In genomic region chr10:72625608-72626443, GRCh38 we compare ENCODE assay signal across 8 cellular contexts. TPM values are rescaled to one million over a fixed set of nuclear protein-coding genes. Genes with fewer than 3 reads are reported as not detected.
DNase-seq lines count a peak whose midpoint lies in the region; ATAC-seq, FAIRE-seq and TF ChIP-seq lines count a peak whose summit lies in the region.

MICU1 (minus strand) TSS chr10:72626079; CDS start chr10:72566793, 59,286 bp downstream.

- CTCF ChIA-PET in H1 (lab: Charles Lee; ENCODE audit: partially characterized antibody), result no interaction called here

- no peak for TF ChIP-seq EP300 in H1 (IDR thresholded peaks at IDR 0.05; ENCODE audit: borderline replicate concordance in 1 of 2, low read depth in 2 of 2, low read length in 2 of 2)

- no peak within 1 kb of the TSS for H3K14ac ChIP-seq in H1 (ENCODE audit: insufficient read length)
- peak within 1 kb of the TSS in 1 of 2 experiments; percentile 87 for H3K14ac ChIP-seq in mesenchymal stem cell (ENCODE audit: low read length in 2 of 2)

- H4K20me1 ChIP-seq in H1 (replicated peaks in 1 of 2; ENCODE audit: control insufficient read depth in 1 of 2, insufficient read depth in 2 of 2, low read length in 2 of 2), result peaks cover 0 to 1% of the 10 kb centered on the region in 2 experiments

- H3K79me2 ChIP-seq in H1 (ENCODE audit: control insufficient read depth in 1 of 2, insufficient read depth in 2 of 2, low read length in 2 of 2), result peaks cover 0 to 25% of the 10 kb centered on the region in 2 experiments; a peak in 3 of 4 replicates

- DNase-seq in COLO668 (lab: John Stamatoyannopoulos, UW; ENCODE audit: unreplicated experiment), result peak; percentile 91
- DNase-seq in HTR-8/SVneo (ENCODE audit: insufficient read length, low spot score), result peak; percentile 97
- DNase-seq in NOMO-1 treated with dmso at 0.1 percent for 144 hours (lab: John Stamatoyannopoulos, UW; ENCODE audit: unreplicated experiment), result peak; percentile 99
- peak; percentile 76 to 89 (median 80) for DNase-seq in activated CD8-positive, alpha-beta memory T cell treated with anti-CD3 and anti-CD28 coated beads for 48 hours (ENCODE audit: low read depth in 2 of 3, low spot score in 2 of 3)
- DNase-seq in H1 (ENCODE audit: low read depth in 1 of 2, low spot score in 2 of 2), result peak; percentile 90 to 93
- peak; percentile 96 for DNase-seq in mesenchymal stem cell
- DNase-seq in stimulated activated CD8-positive, alpha-beta memory T cell treated with anti-CD3 and anti-CD28 coated beads, Interleukin-12 subunit alpha, Interleukin-12 subunit beta, amount 100 ng/mL, for 4 hours (ENCODE audit: low read depth), result peak; percentile 88

- ATAC-seq in GM21360 (IDR thresholded peaks at IDR 0.05; ENCODE audit: unreplicated experiment), result peak; percentile 94

- H3K4ac ChIP-seq in H1 (replicated peaks; ENCODE audit: insufficient read length, low read depth, low read length) (no peak within 1 kb of the TSS), mesenchymal stem cell (ENCODE audit: low read depth in 1 of 2, low read length in 2 of 2) (peak within 1 kb of the TSS; percentile 35 to 54)

- H2BK20ac ChIP-seq in H1 (ENCODE audit: low read length), result no peak within 1 kb of the TSS

- H3K4me3 ChIP-seq in H1 (ENCODE audit: extremely low read depth in 1 of 4, insufficient read depth in 2 of 4, low read depth in 3 of 4, low read length in 4 of 4) (peak within 1 kb of the TSS; percentile 84 to 100 (median 94)), mesenchymal stem cell (ENCODE audit: insufficient read depth in 1 of 2, low read depth in 1 of 2, low read length in 2 of 2) (peak within 1 kb of the TSS; percentile 91 to 98)

- no peak within 1 kb of the TSS for H2BK12ac ChIP-seq in H1 (ENCODE audit: low read depth, low read length)
- peak within 1 kb of the TSS; percentile 15 to 42 for H2BK12ac ChIP-seq in mesenchymal stem cell (ENCODE audit: low read length in 2 of 2)

- H3K27me3 ChIP-seq in H1 (replicated peaks in 1 of 4; ENCODE audit: control insufficient read depth in 3 of 4, extremely low read depth in 1 of 4, insufficient read depth in 3 of 4, low read length in 3 of 4), result no peaks in the 10 kb centered on the region
- no peaks in the 10 kb centered on the region for H3K27me3 ChIP-seq in mesenchymal stem cell (ENCODE audit: control insufficient read depth in 1 of 2, insufficient read depth in 1 of 2, low read length in 2 of 2)

- TF ChIP-seq RAD21 in H1 (IDR thresholded peaks at IDR 0.05 in 1 of 2, conservative IDR thresholded peaks at IDR 0.05 in 1 of 2; ENCODE audit: low read depth in 2 of 2, low read length in 2 of 2), result no peak

- H2BK120ac ChIP-seq in H1 (replicated peaks; ENCODE audit: low read depth, low read length), result no peak within 1 kb of the TSS
- H2BK120ac ChIP-seq in mesenchymal stem cell (ENCODE audit: low read depth, low read length), result peak within 1 kb of the TSS; percentile 44

- H3K79me1 ChIP-seq in H1 (ENCODE audit: low read depth, low read length) (peaks cover 7% of the 10 kb centered on the region), mesenchymal stem cell (replicated peaks; ENCODE audit: low read length, poor library complexity, severe bottlenecking) (peaks cover 11% of the 10 kb centered on the region)

- H3K23ac ChIP-seq in H1 (ENCODE audit: insufficient read length), result no peak within 1 kb of the TSS
- H3K23ac ChIP-seq in mesenchymal stem cell (ENCODE audit: low read length in 2 of 2), result peak within 1 kb of the TSS in 1 of 2 experiments; percentile 89

- H3K4me2 ChIP-seq in H1 (ENCODE audit: insufficient read depth in 1 of 2, low read depth in 2 of 2, low read length in 2 of 2) (peak within 1 kb of the TSS; percentile 72 to 82), mesenchymal stem cell (ENCODE audit: low read length, poor library complexity, severe bottlenecking) (peak within 1 kb of the TSS; percentile 82)

- H2AK5ac ChIP-seq in H1 (ENCODE audit: low read depth, low read length) (no peak within 1 kb of the TSS), mesenchymal stem cell (ENCODE audit: low read length, severe bottlenecking) (no peak within 1 kb of the TSS)

- H2BK5ac ChIP-seq in H1 (ENCODE audit: low read depth, low read length) (peak within 1 kb of the TSS; percentile 76), mesenchymal stem cell (ENCODE audit: low read depth, low read length, poor library complexity, severe bottlenecking) (no peak within 1 kb of the TSS)

- H3K9ac ChIP-seq in H1 (replicated peaks in 1 of 4; ENCODE audit: extremely low read depth in 1 of 4, low read depth in 3 of 4, low read length in 3 of 4), result peak within 1 kb of the TSS; percentile 64 to 85 (median 72)
- peak within 1 kb of the TSS; percentile 100 for H3K9ac ChIP-seq in mesenchymal stem cell (ENCODE audit: low read length)

- H3K18ac ChIP-seq in H1 (ENCODE audit: extremely low read depth, low read length) (peak within 1 kb of the TSS; percentile 89; the same call in 1 of the 2 replicates), mesenchymal stem cell (ENCODE audit: low read depth in 1 of 2, low read length in 2 of 2) (peak within 1 kb of the TSS; percentile 58 to 75)

- H2BK15ac ChIP-seq in H1 (ENCODE audit: low read length), result 0 out of 2 replicates have a peak within 1 kb of the TSS, but pooled peaks have one; percentile 46
- H2BK15ac ChIP-seq in mesenchymal stem cell (ENCODE audit: low read depth, poor library complexity, severe bottlenecking), result peak within 1 kb of the TSS; percentile 96

- no peaks in the 10 kb centered on the region for H3K9me3 ChIP-seq in H1 (ENCODE audit: insufficient read depth in 2 of 2, low read depth in 1 of 2, low read length in 1 of 2)
- H3K9me3 ChIP-seq in mesenchymal stem cell (ENCODE audit: control insufficient read depth, low read length), result no peaks in the 10 kb centered on the region

- 3% methylated on average over 24 of the region's 49 CpGs; no CpG with 5 or more reads in 1 of the 2 experiments for WGBS in H1 (ENCODE audit: extremely low coverage in 1 of 2, insufficient coverage in 1 of 2, insufficient read length in 1 of 2, insufficient replicate concordance in 2 of 2, low coverage in 1 of 2, low lambda C conversion rate in 2 of 2, missing lambda C conversion rate in 1 of 2), 2 experiments
- 0% methylated on average over 33 of the region's 49 CpGs for WGBS in mesenchymal stem cell

- H3K56ac ChIP-seq in H1 (replicated peaks; ENCODE audit: insufficient read length, low read depth, low read length), result no peak within 1 kb of the TSS

- TF ChIP-seq CTCF in H1 (IDR thresholded peaks at IDR 0.05; ENCODE audit: control extremely low read depth in 1 of 3, insufficient read depth in 1 of 3, low read depth in 1 of 3, low read length in 3 of 3), result no peak

- H3K36me3 ChIP-seq in H1 (ENCODE audit: control insufficient read depth in 2 of 4, insufficient read depth in 4 of 4, low read length in 3 of 4) (no peaks in the 10 kb centered on the region), mesenchymal stem cell (ENCODE audit: control insufficient read depth in 1 of 2, insufficient read depth in 2 of 2, low read depth in 1 of 2, low read length in 2 of 2) (peaks cover 0 to 4% of the 10 kb centered on the region in 2 experiments)

- POLR2A ChIA-PET in H1 (lab: Charles Lee; ENCODE audit: partially characterized antibody), result interaction anchor here (0.9 to 1.9 kb wide), 7 partner anchors 10 to 273 kb away, joined by 3 to 10 read pairs (median 3); partner anchors contain the start of genes DNAJB12 and MCU

- TF ChIP-seq POLR2A in H1 (IDR thresholded peaks at IDR 0.05; ENCODE audit: control extremely low read depth in 1 of 2, low read depth in 2 of 2, low read length in 2 of 2), result peak; percentile 49 to 53

- no peak within 1 kb of the TSS for H4K5ac ChIP-seq in H1 (ENCODE audit: insufficient read length, low read depth, low read length)

- H3K27ac ChIP-seq in H1 (ENCODE audit: low read depth, low read length) (peak within 1 kb of the TSS; percentile 57; the same call in 1 of the 2 replicates), mesenchymal stem cell (ENCODE audit: low read length, poor library complexity, severe bottlenecking) (peak within 1 kb of the TSS; percentile 77)

- no peak within 1 kb of the TSS; the same call in 1 of the 2 replicates for H4K8ac ChIP-seq in H1 (ENCODE audit: extremely low read depth, insufficient read depth, low read length)
- peak within 1 kb of the TSS; percentile 45 for H4K8ac ChIP-seq in mesenchymal stem cell (ENCODE audit: low read length)

- FAIRE-seq in HTR-8/SVneo (lab: Jason Lieb, UNC), result peak; percentile 89
- peak; percentile 63 for FAIRE-seq in H1 (lab: Jason Lieb, UNC)

- H3K23me2 ChIP-seq in H1 (ENCODE audit: low read depth, low read length), result no peaks in the 10 kb centered on the region; the same call in 1 of the 2 replicates

- no peak within 1 kb of the TSS for H4K91ac ChIP-seq in H1 (replicated peaks; ENCODE audit: insufficient read length, low read length)
- peak within 1 kb of the TSS; percentile 52 for H4K91ac ChIP-seq in mesenchymal stem cell (ENCODE audit: low read length)

- H3K4me1 ChIP-seq in H1 (replicated peaks in 1 of 4; ENCODE audit: control insufficient read depth in 3 of 4, insufficient read depth in 4 of 4, low read length in 3 of 4), result no peaks in the 10 kb centered on the region
- H3K4me1 ChIP-seq in mesenchymal stem cell (ENCODE audit: control insufficient read depth, insufficient read depth, low read depth, low read length), result peaks cover 3% of the 10 kb centered on the region

- peak within 1 kb of the TSS; percentile 79 for H2AFZ ChIP-seq in H1 (ENCODE audit: low read length)
- H2AFZ ChIP-seq in mesenchymal stem cell (ENCODE audit: low read depth, low read length), result peak within 1 kb of the TSS; percentile 94

TF ChIP-seq in H1, 55 proteins besides CTCF, POLR2A, EP300 and RAD21 (continues in another document):
- TF ChIP-seq ATF2 (IDR thresholded peaks at IDR 0.05; ENCODE audit: low read length), result no peak

RNA-seq across cellular contexts. Expression of gene MICU1, which starts in this region (rescaled TPM):
- total RNA-seq in H1 (2021; fragmentation: NEBNext Ultra II Directional; extraction: Animal tissue kit (Norgen Biotek cat#: 25700)), result 36.1 and 36.7 TPM in 2 replicates
- polyA plus RNA-seq in H1 (2011; rRNA removed), result 18.0 and 18.5 TPM in 2 replicates
- polyA plus RNA-seq in H1 (2011; cell fraction: cytosol; rRNA removed), result 17.4 TPM
- 15.0 TPM for polyA plus RNA-seq in H1 (2011; cell fraction: nucleus; rRNA removed)
- 31.1 to 32.1 TPM (median 31.4 TPM) in 4 replicates for polyA plus RNA-seq in H1 (2012, experiment 1 of 2)
- 11.7 TPM for polyA plus RNA-seq in H1 (2012, experiment 2 of 2)
- polyA plus RNA-seq in H1 (2013, experiment 1 of 2), result 24.8 TPM
- 24.5 TPM for polyA plus RNA-seq in H1 (2013, experiment 2 of 2)
- 19.2 and 21.0 TPM in 2 replicates for polyA minus RNA-seq in H1 (2011; rRNA and poly(A)+ RNA removed)
- polyA minus RNA-seq in H1 (2011; cell fraction: cytosol; rRNA and poly(A)+ RNA removed), result 6.9 TPM
- 29.0 TPM for polyA minus RNA-seq in H1 (2011; cell fraction: nucleus; rRNA and poly(A)+ RNA removed)
- polyA plus RNA-seq in mesenchymal stem cell (2013, experiment 1 of 2), result 43.3 TPM
- polyA plus RNA-seq in mesenchymal stem cell (2013, experiment 2 of 2), result 42.3 TPM

Comparison
In these comparisons a context has a peak if more than half of its experiments do, and no peak if none do; other contexts are left out.
1. Peak in every context shown above with its lines: DNase-seq, ATAC-seq, H3K4me3 ChIP-seq and H3K27ac ChIP-seq.